ENCODE assay signal across 20 cellular contexts in genomic region chr4:1806223-1806564, GRCh38. TPM values are rescaled to one million over a fixed set of nuclear protein-coding genes. Genes with fewer than 3 reads are reported as not detected.
DNase-seq lines count a peak whose midpoint lies in the region; ATAC-seq, FAIRE-seq and TF ChIP-seq lines count a peak whose summit lies in the region.
"Had no signal": no experiment of that assay in that cellular context is flagged by ENCODE, and none has a peak within 500 bp of the region (broad histone marks: within the 10 kb centered on the region; RNA-seq: fewer than 3 reads in every experiment).

No MANE protein-coding gene starts in this region.

- no peak overlapping the region for H3K4ac ChIP-seq in neuronal stem cell (ENCODE audit: low read length)

- CTCF ChIA-PET in K562 (lab: Yijun Ruan, JAX; ENCODE audit: low intra/inter-chr PET ratio), result no interaction called here

- no TSS peak for BruUV-seq in K562 (replicated peaks; lab: Mats Ljungman, UMichigan)

- FAIRE-seq in K562 (lab: Jason Lieb, UNC), result no peak
- FAIRE-seq: A549, H54 had no signal

- no peak overlapping the region for H2BK5ac ChIP-seq in neuronal stem cell (ENCODE audit: low read length)

- peaks cover 0 to 69% of the 10 kb centered on the region in 2 experiments; a peak in 2 of 5 replicates for H3K4me1 ChIP-seq in K562 (replicated peaks in 1 of 2; ENCODE audit: control insufficient read depth in 2 of 2, insufficient read depth in 2 of 2, low read length in 2 of 2)
- no peaks in the 10 kb centered on the region for H3K4me1 ChIP-seq in neuronal stem cell (ENCODE audit: control insufficient read depth in 2 of 2, insufficient read depth in 1 of 2, low read depth in 1 of 2, low read length in 2 of 2)
- H3K4me1 ChIP-seq: A549 had no signal

- ATAC-seq in K562 (no peak), HG03139 (IDR thresholded peaks at IDR 0.05; ENCODE audit: unreplicated experiment) (no peak)
- ATAC-seq: A549, GM23338 had no signal

- H2AK5ac ChIP-seq in neuronal stem cell (ENCODE audit: low read depth, low read length), result no peak overlapping the region

- no peaks in the 10 kb centered on the region; the same call in 1 of the 2 replicates for H4K20me1 ChIP-seq in K562 (replicated peaks; ENCODE audit: control insufficient read depth, insufficient read depth, low read length)

- DNase-seq in DMS53 (lab: John Stamatoyannopoulos, UW), result peak; percentile 73
- no peak for DNase-seq in DMS53 treated with DMSO at 0.1 percent for 48 hours (lab: John Stamatoyannopoulos, UW; ENCODE audit: unreplicated experiment)
- peak in 1 of 4 experiments; percentile 10 for DNase-seq in K562 (ENCODE audit: extremely low read depth in 1 of 4, low spot score in 3 of 4)
- no peak for DNase-seq in neuronal stem cell (ENCODE audit: low spot score)
- no peak for DNase-seq in NCI-H82 treated with DMSO at 0.1 percent for 48 hours (lab: John Stamatoyannopoulos, UW; ENCODE audit: unreplicated experiment)
- no peak for DNase-seq in AG08395 (ENCODE audit: low spot score)
- DNase-seq: C1 segment of cervical spinal cord; CD4-positive, CD25-positive, alpha-beta regulatory T cell; CD8-positive, alpha-beta memory T cell; COR-L47; DMS 273 treated with DMSO at 0.1 percent for 48 hours; DMS79; GF-D8; HCEC 1CT; HFFc6 had no signal

- WGBS in K562 (ENCODE audit: insufficient coverage, low coverage, missing lambda C conversion rate), result 89% methylated on average over 10 of the region's 11 CpGs
- WGBS in neuronal stem cell (ENCODE audit: extremely low coverage in 2 of 2, insufficient read length in 2 of 2, insufficient replicate concordance in 1 of 2), 2 donors, result no CpG with 5 or more reads among the region's 11 CpGs

- H3K27ac ChIP-seq in K562 (ENCODE audit: extremely low read depth, low read depth, low read length) (no peak overlapping the region), neuronal stem cell (replicated peaks; ENCODE audit: low read length) (no peak overlapping the region)
- H3K27ac ChIP-seq: 22Rv1, A549 had no signal

- H3K4me2 ChIP-seq in K562 (ENCODE audit: insufficient read depth, low read length), result no peak overlapping the region
- H3K4me2 ChIP-seq in neuronal stem cell (ENCODE audit: insufficient read depth, low read length, poor library complexity, severe bottlenecking), result no peak overlapping the region
- H3K4me2 ChIP-seq: A549, GM23338 had no signal

- H3K14ac ChIP-seq in neuronal stem cell (ENCODE audit: low read length), result peak overlapping the region; percentile 14

- peaks cover 2% of the 10 kb centered on the region for H3K79me1 ChIP-seq in neuronal stem cell (ENCODE audit: low read depth, low read length)

- no peak for TF ChIP-seq EP300 in K562 (IDR thresholded peaks at IDR 0.05; ENCODE audit: low read length)

- no peak for TF ChIP-seq RAD21 in K562 (CRISPR knock-in tag; conservative IDR thresholded peaks at IDR 0.05 in 1 of 2, IDR thresholded peaks at IDR 0.05 in 1 of 2)

- TF ChIP-seq POLR2A in K562 (conservative IDR thresholded peaks at IDR 0.05), result peak; percentile 5; the same call in 1 of the 2 replicates

- H3K9me3 ChIP-seq in K562 (replicated peaks; ENCODE audit: control insufficient read depth, insufficient read depth, low read depth, low read length) (no peaks in the 10 kb centered on the region), neuronal stem cell (replicated peaks in 1 of 2; ENCODE audit: control insufficient read depth in 2 of 2, insufficient read depth in 1 of 2, low read depth in 1 of 2, low read length in 2 of 2) (no peaks in the 10 kb centered on the region)
- H3K9me3 ChIP-seq: A549 had no signal

- H4K8ac ChIP-seq in neuronal stem cell (ENCODE audit: low read depth, low read length), result no peak overlapping the region

- no peak overlapping the region for H4K91ac ChIP-seq in neuronal stem cell (ENCODE audit: low read depth, low read length, poor library complexity)

- peaks cover 3% of the 10 kb centered on the region for H3K9me1 ChIP-seq in K562 (ENCODE audit: control insufficient read depth, insufficient read depth, low read length)

- POLR2A ChIA-PET in K562 (lab: Yijun Ruan, JAX), result interaction anchor here (1.0 kb wide), 2 partner anchors 54 to 85 kb away, joined by 3 read pairs; partner anchors contain the start of genes TACC3 and TMEM129

- intact Hi-C loops in K562 (cut with micrococcal nuclease), result no loop called here

- H2BK15ac ChIP-seq in neuronal stem cell (ENCODE audit: low read length), result peak overlapping the region; percentile 67

- H3K36me3 ChIP-seq in K562 (ENCODE audit: control insufficient read depth, insufficient read depth, low read length), result peaks cover 66% of the 10 kb centered on the region; the same call in 2 of the 3 replicates
- peaks cover 1 to 60% of the 10 kb centered on the region in 2 donors for H3K36me3 ChIP-seq in neuronal stem cell (replicated peaks in 1 of 2; ENCODE audit: control insufficient read depth in 2 of 2, insufficient read depth in 2 of 2, low read length in 2 of 2)

- no peaks in the 10 kb centered on the region for H3K27me3 ChIP-seq in K562 (ENCODE audit: control insufficient read depth in 2 of 2, insufficient read depth in 2 of 2, low read length in 2 of 2)
- H3K27me3 ChIP-seq in neuronal stem cell (ENCODE audit: control insufficient read depth in 3 of 3, insufficient read depth in 3 of 3, low read depth in 1 of 3, low read length in 3 of 3), result no peaks in the 10 kb centered on the region

- H3K4me3 ChIP-seq in K562, result no peak overlapping the region
- no peak overlapping the region for H3K4me3 ChIP-seq in neuronal stem cell (ENCODE audit: low read length in 2 of 2)
- H3K4me3 ChIP-seq: A549, GM23338 had no signal

- no peaks in the 10 kb centered on the region for H3K79me2 ChIP-seq in K562 (ENCODE audit: control insufficient read depth, insufficient read depth, low read length)

- H3K9ac ChIP-seq in K562 (ENCODE audit: insufficient read depth in 1 of 2, low read depth in 2 of 2, low read length in 2 of 2) (no peak overlapping the region; a peak in 1 of 4 replicates), neuronal stem cell (ENCODE audit: low read depth, low read length, poor library complexity) (no peak overlapping the region)

- TF ChIP-seq CTCF in K562 (IDR thresholded peaks at IDR 0.05 in 2 of 3, conservative IDR thresholded peaks at IDR 0.05 in 1 of 3; ENCODE audit: insufficient read depth in 2 of 3, low read depth in 1 of 3, low read length in 3 of 3), result no peak

- in situ Hi-C loops in K562 (cut with MboI), result no loop called here

- H2AFZ ChIP-seq in K562 (ENCODE audit: low read depth, low read length) (no peak overlapping the region), neuronal stem cell (ENCODE audit: low read length) (no peak overlapping the region)
- H2AFZ ChIP-seq: GM23338 had no signal

- peak overlapping the region; percentile 17 for H3K18ac ChIP-seq in neuronal stem cell (ENCODE audit: low read length)

- no peak overlapping the region for H2BK12ac ChIP-seq in neuronal stem cell (ENCODE audit: low read length)

- H2BK120ac ChIP-seq in neuronal stem cell (ENCODE audit: low read depth, low read length), result no peak overlapping the region

- H3K23ac ChIP-seq in neuronal stem cell (ENCODE audit: low read depth, low read length, poor library complexity), result peak overlapping the region; percentile 65

TF ChIP-seq in K562, 482 proteins besides CTCF, POLR2A, EP300 and RAD21:
- TF ChIP-seq POLR2G (IDR thresholded peaks at IDR 0.05; ENCODE audit: low read depth, low read length), result peak; percentile 43; the same call in 1 of the 2 replicates
- no peak for TF ChIP-seq KAT7 (CRISPR knock-in tag; IDR thresholded peaks at IDR 0.05; ENCODE audit: borderline replicate concordance)

RNA-seq across cellular contexts. Expression of gene FGFR3, which starts 13.1 kb away (rescaled TPM):
- total RNA-seq in K562 (2011; cell fraction: chromatin; rRNA removed; ENCODE audit: low replicate concordance), result 54.4 and 166 TPM in 2 replicates
- 200 and 208 TPM in 2 replicates for total RNA-seq in K562 (2011; cell fraction: nucleolus; rRNA removed)
- total RNA-seq in K562 (2011; cell fraction: nucleoplasm; rRNA removed), result 76.8 and 80.7 TPM in 2 replicates
- 39.9 and 43.8 TPM in 2 replicates for total RNA-seq in K562 (2014; rRNA removed)
- 6.3 and 6.5 TPM in 2 replicates for total RNA-seq in K562 (2014; rRNA removed; fragmentation: Illumina TruSeq; extraction: Trizol)
- 12.7 and 14.1 TPM in 2 replicates for total RNA-seq in K562 (2015; rRNA removed; fragmentation: Illumina TruSeq; extraction: Trizol)
- 47.8 and 60.4 TPM in 2 replicates for total RNA-seq in K562 (2021)
- polyA plus RNA-seq in K562 (2011; rRNA removed), result 20.4 and 21.7 TPM in 2 replicates
- polyA plus RNA-seq in K562 (2011; cell fraction: cytosol; rRNA removed), result 18.7 and 54.2 TPM in 2 replicates
- polyA plus RNA-seq in K562 (2011; cell fraction: nucleus; rRNA removed), result 176 and 334 TPM in 2 replicates
- polyA plus RNA-seq in K562 (2012), result 15.0 and 22.4 TPM in 2 replicates
- polyA plus RNA-seq in K562 (2014; fragmentation: Illumina TruSeq; extraction: Trizol), result 8.4 and 22.9 TPM in 2 replicates
- 1 to 10 TPM; 1.2 to 1.7 TPM for polyA plus RNA-seq in K562 (2014; fragmentation: Nextera tagmentation; extraction: Ambion mirVana)
- 48.9 and 51.5 TPM in 2 replicates for polyA plus RNA-seq in K562 (2014; rRNA removed)
- polyA minus RNA-seq in K562 (2011; rRNA and poly(A)+ RNA removed), result 3.9 and 9.3 TPM in 2 replicates
- polyA minus RNA-seq in K562 (2011; cell fraction: cytosol; rRNA and poly(A)+ RNA removed), result 30.2 and 37.6 TPM in 2 replicates
- polyA minus RNA-seq in K562 (2011; cell fraction: nucleus; rRNA and poly(A)+ RNA removed), result 59.1 and 74.0 TPM in 2 replicates
- 7.2 TPM for polyA plus RNA-seq in neuronal stem cell (2013, experiment 1 of 2)
- 7.6 TPM for polyA plus RNA-seq in neuronal stem cell (2013, experiment 2 of 2)
- polyA plus RNA-seq: CD4-positive, CD25-positive, alpha-beta regulatory T cell; CD8-positive, alpha-beta memory T cell had no signal

RNA-seq across cellular contexts. Expression of gene LETM1, which starts 49.8 kb away (rescaled TPM):
- 127 and 320 TPM in 2 replicates for total RNA-seq in K562 (2011; cell fraction: chromatin; rRNA removed; ENCODE audit: low replicate concordance)
- total RNA-seq in K562 (2011; cell fraction: nucleolus; rRNA removed), result 226 and 230 TPM in 2 replicates
- 127 and 144 TPM in 2 replicates for total RNA-seq in K562 (2011; cell fraction: nucleoplasm; rRNA removed)
- 99.1 and 118 TPM in 2 replicates for total RNA-seq in K562 (2014; rRNA removed)
- 26.9 and 33.1 TPM in 2 replicates for total RNA-seq in K562 (2014; rRNA removed; fragmentation: Illumina TruSeq; extraction: Trizol)
- 48.3 and 49.6 TPM in 2 replicates for total RNA-seq in K562 (2015; rRNA removed; fragmentation: Illumina TruSeq; extraction: Trizol)
- total RNA-seq in K562 (2021), result 105 and 109 TPM in 2 replicates
- 28.3 and 38.6 TPM in 2 replicates for polyA plus RNA-seq in K562 (2011; rRNA removed)
- 25.3 and 48.8 TPM in 2 replicates for polyA plus RNA-seq in K562 (2011; cell fraction: cytosol; rRNA removed)
- polyA plus RNA-seq in K562 (2011; cell fraction: nucleus; rRNA removed), result 122 and 226 TPM in 2 replicates
- polyA plus RNA-seq in K562 (2012), result 34.0 and 53.2 TPM in 2 replicates
- 35.0 and 44.2 TPM in 2 replicates for polyA plus RNA-seq in K562 (2014; fragmentation: Illumina TruSeq; extraction: Trizol)
- polyA plus RNA-seq in K562 (2014; fragmentation: Nextera tagmentation; extraction: Ambion mirVana), result 1 to 10 TPM; 3.9 to 5.6 TPM
- polyA plus RNA-seq in K562 (2014; rRNA removed), result 67.7 and 72.0 TPM in 2 replicates
- polyA minus RNA-seq in K562 (2011; rRNA and poly(A)+ RNA removed), result 43.8 and 47.1 TPM in 2 replicates
- polyA minus RNA-seq in K562 (2011; cell fraction: cytosol; rRNA and poly(A)+ RNA removed), result 67.2 and 76.8 TPM in 2 replicates
- polyA minus RNA-seq in K562 (2011; cell fraction: nucleus; rRNA and poly(A)+ RNA removed), result 76.1 and 82.1 TPM in 2 replicates
- polyA plus RNA-seq in neuronal stem cell (2013, experiment 1 of 2), result 12.8 TPM
- 13.8 TPM for polyA plus RNA-seq in neuronal stem cell (2013, experiment 2 of 2)
